In the genomic region with DNA sequence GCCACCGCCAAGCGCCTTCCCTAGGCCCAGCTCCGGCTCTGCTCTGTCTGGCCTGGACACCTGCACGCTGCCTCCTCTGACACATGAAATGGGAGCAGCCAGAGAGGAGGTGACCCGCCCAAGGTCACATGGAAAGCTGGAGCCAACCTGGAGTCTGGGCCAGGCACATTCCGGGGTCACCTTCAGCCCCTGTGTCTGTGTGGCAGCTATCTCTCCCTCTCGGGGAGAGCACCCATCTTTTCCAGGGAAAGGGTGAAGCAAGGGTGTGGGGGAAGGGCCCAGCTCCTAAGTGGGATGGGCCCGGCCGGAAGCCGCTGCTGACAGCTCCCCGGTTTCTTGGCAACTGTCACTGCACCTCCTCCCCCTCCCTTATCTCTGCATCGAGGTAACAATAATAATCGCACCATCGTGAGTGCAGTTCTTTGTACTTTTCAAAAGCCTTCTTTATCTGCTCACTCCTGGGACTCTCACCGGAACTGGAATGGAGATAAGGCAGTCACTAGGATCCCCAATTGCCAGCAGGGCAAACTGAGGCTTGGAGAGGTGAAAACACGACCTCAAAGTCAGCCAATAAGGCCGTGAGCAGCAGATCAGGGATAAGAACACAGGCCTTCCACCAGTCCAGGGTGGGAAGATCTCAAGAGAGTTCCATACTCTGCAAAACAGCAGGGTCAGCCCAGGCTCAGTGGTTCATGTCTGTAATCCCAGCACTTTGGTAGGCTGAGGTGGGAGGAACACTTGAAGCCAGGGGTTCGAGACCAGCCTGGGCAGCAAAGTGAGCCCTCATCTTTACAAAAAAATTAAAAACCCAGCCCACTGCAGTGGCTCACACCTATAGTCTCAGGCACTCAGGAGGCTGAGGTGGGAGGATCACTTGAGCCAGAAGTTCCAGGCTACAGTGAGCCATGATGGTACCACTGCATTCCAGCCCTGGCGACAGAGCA, we compare ENCODE assay signal across 1 cellular context.
TF ChIP-seq lines count a peak whose summit lies in the region.

No MANE protein-coding gene starts in this region.

TF ChIP-seq in K562, 482 proteins besides CTCF, POLR2A, EP300 and RAD21 (continued from another document and continues in another):
- TF ChIP-seq, protein P1, sequence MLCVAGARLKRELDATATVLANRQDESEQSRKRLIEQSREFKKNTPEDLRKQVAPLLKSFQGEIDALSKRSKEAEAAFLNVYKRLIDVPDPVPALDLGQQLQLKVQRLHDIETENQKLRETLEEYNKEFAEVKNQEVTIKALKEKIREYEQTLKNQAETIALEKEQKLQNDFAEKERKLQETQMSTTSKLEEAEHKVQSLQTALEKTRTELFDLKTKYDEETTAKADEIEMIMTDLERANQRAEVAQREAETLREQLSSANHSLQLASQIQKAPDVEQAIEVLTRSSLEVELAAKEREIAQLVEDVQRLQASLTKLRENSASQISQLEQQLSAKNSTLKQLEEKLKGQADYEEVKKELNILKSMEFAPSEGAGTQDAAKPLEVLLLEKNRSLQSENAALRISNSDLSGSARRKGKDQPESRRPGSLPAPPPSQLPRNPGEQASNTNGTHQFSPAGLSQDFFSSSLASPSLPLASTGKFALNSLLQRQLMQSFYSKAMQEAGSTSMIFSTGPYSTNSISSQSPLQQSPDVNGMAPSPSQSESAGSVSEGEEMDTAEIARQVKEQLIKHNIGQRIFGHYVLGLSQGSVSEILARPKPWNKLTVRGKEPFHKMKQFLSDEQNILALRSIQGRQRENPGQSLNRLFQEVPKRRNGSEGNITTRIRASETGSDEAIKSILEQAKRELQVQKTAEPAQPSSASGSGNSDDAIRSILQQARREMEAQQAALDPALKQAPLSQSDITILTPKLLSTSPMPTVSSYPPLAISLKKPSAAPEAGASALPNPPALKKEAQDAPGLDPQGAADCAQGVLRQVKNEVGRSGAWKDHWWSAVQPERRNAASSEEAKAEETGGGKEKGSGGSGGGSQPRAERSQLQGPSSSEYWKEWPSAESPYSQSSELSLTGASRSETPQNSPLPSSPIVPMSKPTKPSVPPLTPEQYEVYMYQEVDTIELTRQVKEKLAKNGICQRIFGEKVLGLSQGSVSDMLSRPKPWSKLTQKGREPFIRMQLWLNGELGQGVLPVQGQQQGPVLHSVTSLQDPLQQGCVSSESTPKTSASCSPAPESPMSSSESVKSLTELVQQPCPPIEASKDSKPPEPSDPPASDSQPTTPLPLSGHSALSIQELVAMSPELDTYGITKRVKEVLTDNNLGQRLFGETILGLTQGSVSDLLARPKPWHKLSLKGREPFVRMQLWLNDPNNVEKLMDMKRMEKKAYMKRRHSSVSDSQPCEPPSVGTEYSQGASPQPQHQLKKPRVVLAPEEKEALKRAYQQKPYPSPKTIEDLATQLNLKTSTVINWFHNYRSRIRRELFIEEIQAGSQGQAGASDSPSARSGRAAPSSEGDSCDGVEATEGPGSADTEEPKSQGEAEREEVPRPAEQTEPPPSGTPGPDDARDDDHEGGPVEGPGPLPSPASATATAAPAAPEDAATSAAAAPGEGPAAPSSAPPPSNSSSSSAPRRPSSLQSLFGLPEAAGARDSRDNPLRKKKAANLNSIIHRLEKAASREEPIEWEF (CRISPR knock-in tag; IDR thresholded peaks at IDR 0.05) = no peak; the same call in 1 of the 2 replicates
- TF ChIP-seq RNF2 (IDR thresholded peaks at IDR 0.05) (peak; percentile 97), HMG20B (CRISPR knock-in tag; IDR thresholded peaks at IDR 0.05) (no peak), STAG1 (CRISPR knock-in tag; IDR thresholded peaks at IDR 0.05; ENCODE audit: borderline replicate concordance) (no peak), ADNP (tag; IDR thresholded peaks at IDR 0.05) (peak; percentile 100), ZNF239 (CRISPR knock-in tag; IDR thresholded peaks at IDR 0.05) (peak; percentile 61), PTBP1 (IDR thresholded peaks at IDR 0.05; ENCODE audit: low read depth, low read length) (peak; percentile 96), POLR2AphosphoS5 (IDR thresholded peaks at IDR 0.05; ENCODE audit: control insufficient read depth, insufficient read depth, low read depth, low read length) (peak; percentile 65), MCM2 (IDR thresholded peaks at IDR 0.05; ENCODE audit: low read depth) (no peak), POLR3A (IDR thresholded peaks at IDR 0.05; ENCODE audit: borderline replicate concordance, extremely low read depth, insufficient read depth, insufficient read length) (no peak), ZNF12 (CRISPR knock-in tag; IDR thresholded peaks at IDR 0.05) (no peak), LEF1 (IDR thresholded peaks at IDR 0.05) (peak; percentile 100), ZNF445 (CRISPR knock-in tag; IDR thresholded peaks at IDR 0.05; ENCODE audit: low read depth) (no peak), ZNF3 (CRISPR knock-in tag; IDR thresholded peaks at IDR 0.05) (no peak), ZNF263 (CRISPR knock-in tag; IDR thresholded peaks at IDR 0.05; ENCODE audit: borderline replicate concordance) (peak; percentile 34; the same call in 1 of the 2 replicates), ZNF717 (CRISPR knock-in tag; IDR thresholded peaks at IDR 0.05) (no peak), KDM5B (IDR thresholded peaks at IDR 0.05; ENCODE audit: insufficient replicate concordance, low read depth, low read length) (no peak), RAD51 (IDR thresholded peaks at IDR 0.05; ENCODE audit: borderline replicate concordance, low read depth) (no peak), ZBTB7A (IDR thresholded peaks at IDR 0.05; ENCODE audit: borderline replicate concordance, control insufficient read depth, low read depth, low read length) (peak; percentile 53), SMARCE1 (IDR thresholded peaks at IDR 0.05) (peak; percentile 96), FOXJ3 (CRISPR knock-in tag; IDR thresholded peaks at IDR 0.05) (no peak), CBFA2T2 (conservative IDR thresholded peaks at IDR 0.05) (peak; percentile 85), FOSL1 (tag; conservative IDR thresholded peaks at IDR 0.05) (peak; percentile 74), ZBTB8A (IDR thresholded peaks at IDR 0.05; ENCODE audit: partially characterized antibody) (no peak), PTRF (tag; IDR thresholded peaks at IDR 0.05) (peak; percentile 59; the same call in 1 of the 2 replicates), POLR2G (IDR thresholded peaks at IDR 0.05; ENCODE audit: low read depth, low read length) (peak; percentile 69), HMGN3 (IDR thresholded peaks at IDR 0.05; ENCODE audit: borderline replicate concordance, extremely low read depth, insufficient read length, low read depth, low read length) (peak; percentile 97), NR4A1 (CRISPR knock-in tag; IDR thresholded peaks at IDR 0.05) (peak; percentile 57; the same call in 1 of the 2 replicates), NR4A1 (tag; IDR thresholded peaks at IDR 0.05) (peak; percentile 75; the same call in 1 of the 2 replicates), NR3C1 (CRISPR knock-in tag; IDR thresholded peaks at IDR 0.05) (no peak), RBBP5 (IDR thresholded peaks at IDR 0.05; ENCODE audit: borderline replicate concordance, insufficient read depth, low read length, poor library complexity, severe bottlenecking) (peak; percentile 40), PCBP2 (IDR thresholded peaks at IDR 0.05; ENCODE audit: low read depth, low read length, poor library complexity, severe bottlenecking) (no peak), RUNX1 (IDR thresholded peaks at IDR 0.05; ENCODE audit: low read depth) (no peak; the same call in 1 of the 2 replicates), ARHGAP35 (IDR thresholded peaks at IDR 0.05; ENCODE audit: partially characterized antibody) (peak; percentile 32)
- TF ChIP-seq, protein P2, sequence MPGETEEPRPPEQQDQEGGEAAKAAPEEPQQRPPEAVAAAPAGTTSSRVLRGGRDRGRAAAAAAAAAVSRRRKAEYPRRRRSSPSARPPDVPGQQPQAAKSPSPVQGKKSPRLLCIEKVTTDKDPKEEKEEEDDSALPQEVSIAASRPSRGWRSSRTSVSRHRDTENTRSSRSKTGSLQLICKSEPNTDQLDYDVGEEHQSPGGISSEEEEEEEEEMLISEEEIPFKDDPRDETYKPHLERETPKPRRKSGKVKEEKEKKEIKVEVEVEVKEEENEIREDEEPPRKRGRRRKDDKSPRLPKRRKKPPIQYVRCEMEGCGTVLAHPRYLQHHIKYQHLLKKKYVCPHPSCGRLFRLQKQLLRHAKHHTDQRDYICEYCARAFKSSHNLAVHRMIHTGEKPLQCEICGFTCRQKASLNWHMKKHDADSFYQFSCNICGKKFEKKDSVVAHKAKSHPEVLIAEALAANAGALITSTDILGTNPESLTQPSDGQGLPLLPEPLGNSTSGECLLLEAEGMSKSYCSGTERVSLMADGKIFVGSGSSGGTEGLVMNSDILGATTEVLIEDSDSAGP (CRISPR knock-in tag; IDR thresholded peaks at IDR 0.05) = 0 out of 2 replicates have a peak, but pooled peaks have one; percentile 6
- TF ChIP-seq, protein P3, sequence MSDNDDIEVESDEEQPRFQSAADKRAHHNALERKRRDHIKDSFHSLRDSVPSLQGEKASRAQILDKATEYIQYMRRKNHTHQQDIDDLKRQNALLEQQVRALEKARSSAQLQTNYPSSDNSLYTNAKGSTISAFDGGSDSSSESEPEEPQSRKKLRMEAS (CRISPR knock-in tag; IDR thresholded peaks at IDR 0.05) = peak; percentile 68; the same call in 1 of the 2 replicates
- TF ChIP-seq, protein P4, sequence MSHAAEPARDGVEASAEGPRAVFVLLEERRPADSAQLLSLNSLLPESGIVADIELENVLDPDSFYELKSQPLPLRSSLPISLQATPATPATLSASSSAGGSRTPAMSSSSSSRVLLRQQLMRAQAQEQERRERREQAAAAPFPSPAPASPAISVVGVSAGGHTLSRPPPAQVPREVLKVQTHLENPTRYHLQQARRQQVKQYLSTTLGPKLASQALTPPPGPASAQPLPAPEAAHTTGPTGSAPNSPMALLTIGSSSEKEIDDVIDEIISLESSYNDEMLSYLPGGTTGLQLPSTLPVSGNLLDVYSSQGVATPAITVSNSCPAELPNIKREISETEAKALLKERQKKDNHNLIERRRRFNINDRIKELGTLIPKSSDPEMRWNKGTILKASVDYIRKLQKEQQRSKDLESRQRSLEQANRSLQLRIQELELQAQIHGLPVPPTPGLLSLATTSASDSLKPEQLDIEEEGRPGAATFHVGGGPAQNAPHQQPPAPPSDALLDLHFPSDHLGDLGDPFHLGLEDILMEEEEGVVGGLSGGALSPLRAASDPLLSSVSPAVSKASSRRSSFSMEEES (CRISPR knock-in tag; IDR thresholded peaks at IDR 0.05) = no peak
- TF ChIP-seq, protein P5, sequence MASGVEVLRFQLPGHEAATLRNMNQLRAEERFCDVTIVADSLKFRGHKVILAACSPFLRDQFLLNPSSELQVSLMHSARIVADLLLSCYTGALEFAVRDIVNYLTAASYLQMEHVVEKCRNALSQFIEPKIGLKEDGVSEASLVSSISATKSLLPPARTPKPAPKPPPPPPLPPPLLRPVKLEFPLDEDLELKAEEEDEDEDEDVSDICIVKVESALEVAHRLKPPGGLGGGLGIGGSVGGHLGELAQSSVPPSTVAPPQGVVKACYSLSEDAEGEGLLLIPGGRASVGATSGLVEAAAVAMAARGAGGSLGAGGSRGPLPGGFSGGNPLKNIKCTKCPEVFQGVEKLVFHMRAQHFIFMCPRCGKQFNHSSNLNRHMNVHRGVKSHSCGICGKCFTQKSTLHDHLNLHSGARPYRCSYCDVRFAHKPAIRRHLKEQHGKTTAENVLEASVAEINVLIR (CRISPR knock-in tag; IDR thresholded peaks at IDR 0.05) = no peak
- TF ChIP-seq, protein P6, sequence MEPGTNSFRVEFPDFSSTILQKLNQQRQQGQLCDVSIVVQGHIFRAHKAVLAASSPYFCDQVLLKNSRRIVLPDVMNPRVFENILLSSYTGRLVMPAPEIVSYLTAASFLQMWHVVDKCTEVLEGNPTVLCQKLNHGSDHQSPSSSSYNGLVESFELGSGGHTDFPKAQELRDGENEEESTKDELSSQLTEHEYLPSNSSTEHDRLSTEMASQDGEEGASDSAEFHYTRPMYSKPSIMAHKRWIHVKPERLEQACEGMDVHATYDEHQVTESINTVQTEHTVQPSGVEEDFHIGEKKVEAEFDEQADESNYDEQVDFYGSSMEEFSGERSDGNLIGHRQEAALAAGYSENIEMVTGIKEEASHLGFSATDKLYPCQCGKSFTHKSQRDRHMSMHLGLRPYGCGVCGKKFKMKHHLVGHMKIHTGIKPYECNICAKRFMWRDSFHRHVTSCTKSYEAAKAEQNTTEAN (CRISPR knock-in tag; IDR thresholded peaks at IDR 0.05) = no peak
- TF ChIP-seq, protein P7, sequence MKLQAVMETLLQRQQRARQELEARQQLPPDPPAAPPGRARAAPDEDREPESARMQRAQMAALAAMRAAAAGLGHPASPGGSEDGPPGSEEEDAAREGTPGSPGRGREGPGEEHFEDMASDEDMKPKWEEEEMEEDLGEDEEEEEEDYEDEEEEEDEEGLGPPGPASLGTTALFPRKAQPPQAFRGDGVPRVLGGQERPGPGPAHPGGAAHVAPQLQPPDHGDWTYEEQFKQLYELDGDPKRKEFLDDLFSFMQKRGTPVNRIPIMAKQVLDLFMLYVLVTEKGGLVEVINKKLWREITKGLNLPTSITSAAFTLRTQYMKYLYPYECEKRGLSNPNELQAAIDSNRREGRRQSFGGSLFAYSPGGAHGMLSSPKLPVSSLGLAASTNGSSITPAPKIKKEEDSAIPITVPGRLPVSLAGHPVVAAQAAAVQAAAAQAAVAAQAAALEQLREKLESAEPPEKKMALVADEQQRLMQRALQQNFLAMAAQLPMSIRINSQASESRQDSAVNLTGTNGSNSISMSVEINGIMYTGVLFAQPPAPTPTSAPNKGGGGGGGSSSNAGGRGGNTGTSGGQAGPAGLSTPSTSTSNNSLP (IDR thresholded peaks at IDR 0.05; ENCODE audit: borderline replicate concordance, low read depth, low read length) = peak; percentile 71; the same call in 1 of the 2 replicates
- TF ChIP-seq, protein P8, sequence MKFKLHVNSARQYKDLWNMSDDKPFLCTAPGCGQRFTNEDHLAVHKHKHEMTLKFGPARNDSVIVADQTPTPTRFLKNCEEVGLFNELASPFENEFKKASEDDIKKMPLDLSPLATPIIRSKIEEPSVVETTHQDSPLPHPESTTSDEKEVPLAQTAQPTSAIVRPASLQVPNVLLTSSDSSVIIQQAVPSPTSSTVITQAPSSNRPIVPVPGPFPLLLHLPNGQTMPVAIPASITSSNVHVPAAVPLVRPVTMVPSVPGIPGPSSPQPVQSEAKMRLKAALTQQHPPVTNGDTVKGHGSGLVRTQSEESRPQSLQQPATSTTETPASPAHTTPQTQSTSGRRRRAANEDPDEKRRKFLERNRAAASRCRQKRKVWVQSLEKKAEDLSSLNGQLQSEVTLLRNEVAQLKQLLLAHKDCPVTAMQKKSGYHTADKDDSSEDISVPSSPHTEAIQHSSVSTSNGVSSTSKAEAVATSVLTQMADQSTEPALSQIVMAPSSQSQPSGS (CRISPR knock-in tag; IDR thresholded peaks at IDR 0.05) = no peak
- TF ChIP-seq, protein P9, sequence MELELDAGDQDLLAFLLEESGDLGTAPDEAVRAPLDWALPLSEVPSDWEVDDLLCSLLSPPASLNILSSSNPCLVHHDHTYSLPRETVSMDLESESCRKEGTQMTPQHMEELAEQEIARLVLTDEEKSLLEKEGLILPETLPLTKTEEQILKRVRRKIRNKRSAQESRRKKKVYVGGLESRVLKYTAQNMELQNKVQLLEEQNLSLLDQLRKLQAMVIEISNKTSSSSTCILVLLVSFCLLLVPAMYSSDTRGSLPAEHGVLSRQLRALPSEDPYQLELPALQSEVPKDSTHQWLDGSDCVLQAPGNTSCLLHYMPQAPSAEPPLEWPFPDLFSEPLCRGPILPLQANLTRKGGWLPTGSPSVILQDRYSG (tag; conservative IDR thresholded peaks at IDR 0.05; ENCODE audit: low read depth) = 0 out of 2 replicates have a peak, but pooled peaks have one; percentile 33
- TF ChIP-seq, protein P10, sequence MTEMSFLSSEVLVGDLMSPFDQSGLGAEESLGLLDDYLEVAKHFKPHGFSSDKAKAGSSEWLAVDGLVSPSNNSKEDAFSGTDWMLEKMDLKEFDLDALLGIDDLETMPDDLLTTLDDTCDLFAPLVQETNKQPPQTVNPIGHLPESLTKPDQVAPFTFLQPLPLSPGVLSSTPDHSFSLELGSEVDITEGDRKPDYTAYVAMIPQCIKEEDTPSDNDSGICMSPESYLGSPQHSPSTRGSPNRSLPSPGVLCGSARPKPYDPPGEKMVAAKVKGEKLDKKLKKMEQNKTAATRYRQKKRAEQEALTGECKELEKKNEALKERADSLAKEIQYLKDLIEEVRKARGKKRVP (CRISPR knock-in tag; IDR thresholded peaks at IDR 0.05) = no peak
